8 cellular contexts compared by ENCODE assay signal in genomic region chr17:42459256-42459982, GRCh38. TPM values are rescaled to one million over a fixed set of nuclear protein-coding genes. Genes with fewer than 3 reads are reported as not detected.
A peak's percentile ranks its signal among the peaks of the same experiment; 100 is the strongest.
DNase-seq lines count a peak whose midpoint lies in the region; ATAC-seq and TF ChIP-seq lines count a peak whose summit lies in the region.

No MANE protein-coding gene starts in this region.

- peak overlapping the region; percentile 86 for H3K27ac Mint-ChIP-seq in activated CD4-positive, alpha-beta T cell treated with anti-CD3 and anti-CD28 coated beads, Interleukin-2, amount 10 ng/mL, durations not matched to agents 24 days and 14 days

- H3K4me3 Mint-ChIP-seq in activated CD4-positive, alpha-beta T cell treated with anti-CD3 and anti-CD28 coated beads, Interleukin-2, amount 10 ng/mL, durations not matched to agents 24 days and 14 days = peak overlapping the region; percentile 89

- H3K4me1 ChIP-seq in esophagus (ENCODE audit: control insufficient read depth in 2 of 2, insufficient read depth in 2 of 2, low read length in 1 of 2) = peaks cover 0 to 2% of the 10 kb centered on the region in 2 donors

- intact Hi-C loops in activated CD4-positive, alpha-beta T cell treated with anti-CD3 and anti-CD28 coated beads, Interleukin-2, amount 10 ng/mL, durations not matched to agents 24 days and 14 days (cut with micrococcal nuclease) = loop anchor here (5.0 kb wide), 2 partner anchors 37 to 117 kb away; partner anchors contain the start of gene CAVIN1

- DNase-seq in DMS79 treated with DMSO at 0.1 percent for 48 hours (lab: John Stamatoyannopoulos, UW) (peak; percentile 49), DMS79 (lab: John Stamatoyannopoulos, UW) (no peak), NB4 (ENCODE audit: low read depth) (peak; percentile 51), midbrain (lab: John Stamatoyannopoulos, UW) (peak; percentile 65), substantia nigra (lab: John Stamatoyannopoulos, UW) (peak in 42 of 49 donors; percentile 5 to 74 (median 45))
- peak; percentile 74 for DNase-seq in activated CD4-positive, alpha-beta T cell treated with anti-CD3 and anti-CD28 coated beads, Interleukin-2, amount 10 ng/mL, durations not matched to agents 24 days and 14 days

- no peak for TF ChIP-seq POLR2A in NB4 (IDR thresholded peaks at IDR 0.05; ENCODE audit: extremely low read depth, insufficient read length)

- no peaks in the 10 kb centered on the region for H3K27me3 ChIP-seq in esophagus (ENCODE audit: control insufficient read depth in 1 of 2, insufficient read depth in 2 of 2, low read length in 2 of 2)

- 4 to 5% methylated on average over 13 of the region's 13 CpGs for WGBS in esophagus, 2 donors

- H3K36me3 ChIP-seq in esophagus (ENCODE audit: control insufficient read depth in 2 of 2, insufficient read depth in 2 of 2, low read length in 1 of 2) = no peaks in the 10 kb centered on the region

- H3K4me3 ChIP-seq in NB4 (ENCODE audit: low read depth, low read length) (peak overlapping the region; percentile 82), esophagus (ENCODE audit: low read depth in 1 of 2, low read length in 2 of 2) (peak overlapping the region; percentile 55 to 62)

- no peaks in the 10 kb centered on the region for H3K9me3 ChIP-seq in esophagus (ENCODE audit: control insufficient read depth in 2 of 2, insufficient read depth in 1 of 2, low read depth in 1 of 2, low read length in 1 of 2)

- H3K4me1 Mint-ChIP-seq in activated CD4-positive, alpha-beta T cell treated with anti-CD3 and anti-CD28 coated beads, Interleukin-2, amount 10 ng/mL, durations not matched to agents 24 days and 14 days = peaks cover 36% of the 10 kb centered on the region

- H3K9me3 Mint-ChIP-seq in activated CD4-positive, alpha-beta T cell treated with anti-CD3 and anti-CD28 coated beads, Interleukin-2, amount 10 ng/mL, durations not matched to agents 24 days and 14 days = no peaks in the 10 kb centered on the region

- peak; percentile 44 for TF ChIP-seq CTCF in NB4 (IDR thresholded peaks at IDR 0.05; ENCODE audit: low read depth, low read length)

- H3K27ac ChIP-seq in esophagus (ENCODE audit: low read depth in 2 of 2, low read length in 1 of 2) (peak overlapping the region; percentile 97), substantia nigra (ENCODE audit: low read depth, low read length, poor library complexity, severe bottlenecking) (peak overlapping the region; percentile 92)

- no peak for ATAC-seq in GM18498 (IDR thresholded peaks at IDR 0.05; ENCODE audit: unreplicated experiment)

- H3K27me3 Mint-ChIP-seq in activated CD4-positive, alpha-beta T cell treated with anti-CD3 and anti-CD28 coated beads, Interleukin-2, amount 10 ng/mL, durations not matched to agents 24 days and 14 days = peaks cover 12% of the 10 kb centered on the region

- peaks cover 8% of the 10 kb centered on the region for H3K36me3 Mint-ChIP-seq in activated CD4-positive, alpha-beta T cell treated with anti-CD3 and anti-CD28 coated beads, Interleukin-2, amount 10 ng/mL, durations not matched to agents 24 days and 14 days (ENCODE audit: low read depth)

RNA-seq across cellular contexts. Expression of gene ATP6V0A1, which starts 0.7 kb away (rescaled TPM):
- 16.9 and 18.8 TPM in 2 replicates for total RNA-seq in activated CD4-positive, alpha-beta T cell treated with anti-CD3 and anti-CD28 coated beads, Interleukin-2, amount 10 ng/mL, durations not matched to agents 24 days and 14 days
- polyA plus RNA-seq in esophagus = 10 to 100 TPM; 27.0 to 27.5 TPM

RNA-seq across cellular contexts. Expression of gene CAVIN1, which starts 36.4 kb away (rescaled TPM):
- total RNA-seq in activated CD4-positive, alpha-beta T cell treated with anti-CD3 and anti-CD28 coated beads, Interleukin-2, amount 10 ng/mL, durations not matched to agents 24 days and 14 days = 2.4 and 2.7 TPM in 2 replicates
- polyA plus RNA-seq in esophagus = 10 to 100 TPM; 40.0 to 60.4 TPM
